ENCODE assay signal across 9 cellular contexts in the genomic region with DNA sequence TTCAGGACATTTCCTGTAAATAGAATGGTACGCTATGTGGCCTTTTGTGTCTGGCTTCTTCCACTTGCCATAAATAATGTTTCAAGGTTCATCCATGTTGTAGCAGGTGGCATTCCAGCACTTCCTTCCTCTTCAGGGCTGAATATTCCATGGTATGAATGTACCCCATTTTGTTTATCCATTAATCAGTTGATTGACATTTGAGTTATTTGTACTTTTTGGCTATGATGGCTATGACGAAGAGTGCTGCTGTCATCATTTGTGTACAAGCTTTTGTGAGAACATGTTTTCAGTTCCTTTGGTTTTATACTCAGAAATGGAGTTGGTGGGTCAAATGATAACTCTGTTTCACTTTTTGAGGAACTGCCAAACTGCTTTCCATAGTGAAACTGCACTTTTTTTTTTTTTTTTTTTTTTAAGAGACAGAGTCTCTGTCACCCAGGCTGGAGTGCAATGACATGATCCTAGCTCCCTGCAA. TPM values are rescaled to one million over a fixed set of nuclear protein-coding genes. Genes with fewer than 3 reads are reported as not detected.
DNase-seq lines count a peak whose midpoint lies in the region; ATAC-seq and TF ChIP-seq lines count a peak whose summit lies in the region.
"Had no signal": no experiment of that assay in that cellular context is flagged by ENCODE, and none has a peak within 500 bp of the region (broad histone marks: within the 10 kb centered on the region; RNA-seq: fewer than 3 reads in every experiment).

No MANE protein-coding gene starts in this region.

- intact Hi-C loops in lower lobe of right lung (cut with DNase I) (no loop called here), aorta (cut with DNase I) (no loop called here)

- POLR2A ChIA-PET in HEK293 (lab: Yijun Ruan, JAX): interaction anchor here (0.6 to 0.7 kb wide), 3 partner anchors 28 to 803 kb away, joined by 3 to 8 read pairs (median 3); no protein-coding TSS in a partner anchor

- H3K36me3 ChIP-seq in HEK293 (ENCODE audit: control insufficient read depth in 2 of 2, insufficient read depth in 1 of 2, low read length in 2 of 2) (no peaks in the 10 kb centered on the region), lower lobe of right lung (no peaks in the 10 kb centered on the region), aorta (ENCODE audit: control insufficient read depth in 1 of 2, insufficient read depth in 2 of 2, low read length in 1 of 2) (no peaks in the 10 kb centered on the region)
- H3K36me3 ChIP-seq: cardiac muscle cell had no signal

- CTCF ChIA-PET in HEK293 (lab: Yijun Ruan, JAX): no interaction called here

- DNase-seq in NOMO-1 treated with DMSO at 0.1 percent for 48 hours (lab: John Stamatoyannopoulos, UW; ENCODE audit: unreplicated experiment) (peak; percentile 84), lower lobe of right lung (no peak), NCI-H774 (lab: John Stamatoyannopoulos, UW) (no peak), GM03348 (ENCODE audit: low spot score) (no peak), aorta (no peak), NCI-H1048 (lab: John Stamatoyannopoulos, UW) (no peak)

- ATAC-seq in GM18867 (IDR thresholded peaks at IDR 0.05; ENCODE audit: unreplicated experiment) (peak; percentile 79), lower lobe of right lung (peak; percentile 55 to 56), aorta (ENCODE audit: low FRiP score) (no peak)

- H3K27me3 ChIP-seq in lower lobe of right lung (ENCODE audit: low read depth): no peaks in the 10 kb centered on the region
- H3K27me3 ChIP-seq in aorta (ENCODE audit: control insufficient read depth in 1 of 2, insufficient read depth in 2 of 2, low read length in 1 of 2): no peaks in the 10 kb centered on the region
- H3K27me3 ChIP-seq: cardiac muscle cell had no signal

- H3K4me3 ChIP-seq in HEK293 (ENCODE audit: low read depth, low read length) (no peak overlapping the region), lower lobe of right lung (no peak overlapping the region), aorta (ENCODE audit: low read length in 2 of 2) (no peak overlapping the region)
- H3K4me3 ChIP-seq: cardiac muscle cell had no signal

- H3K4me1 ChIP-seq in HEK293 (ENCODE audit: control insufficient read depth, insufficient read depth, low read length) (no peaks in the 10 kb centered on the region), lower lobe of right lung (no peaks in the 10 kb centered on the region), aorta (ENCODE audit: control insufficient read depth in 1 of 2, insufficient read depth in 2 of 2, low read length in 2 of 2) (no peaks in the 10 kb centered on the region)

- H3K9me3 ChIP-seq in HEK293 (ENCODE audit: control insufficient read depth, insufficient read depth, low read depth, low read length) (no peaks in the 10 kb centered on the region), lower lobe of right lung (no peaks in the 10 kb centered on the region), aorta (ENCODE audit: control insufficient read depth, low read length) (no peaks in the 10 kb centered on the region)

- no peak for TF ChIP-seq CTCF in HEK293 (tag by site-specific recombination; IDR thresholded peaks at IDR 0.05)
- TF ChIP-seq CTCF in lower lobe of right lung (IDR thresholded peaks at IDR 0.05): no peak

- WGBS in aorta, 2 donors: 88 to 89% methylated on average over 2 of the region's 2 CpGs

- H3K27ac ChIP-seq in HEK293 (ENCODE audit: extremely low read depth, low read depth, low read length): no peak overlapping the region
- peak overlapping the region; percentile 42 for H3K27ac ChIP-seq in lower lobe of right lung
- no peak overlapping the region for H3K27ac ChIP-seq in aorta (ENCODE audit: low read depth in 1 of 2, low read length in 2 of 2)
- H3K27ac ChIP-seq: cardiac muscle cell had no signal

TF ChIP-seq in HEK293, 187 proteins besides CTCF, POLR2A, EP300 and RAD21:
- TF ChIP-seq ZNF596 (tag by site-specific recombination; IDR thresholded peaks at IDR 0.05): no peak
- TF ChIP-seq PRDM1 (tag by site-specific recombination; IDR thresholded peaks at IDR 0.05): peak; percentile 77
TF ChIP-seq in HEK293: peak in this region for 1.

RNA-seq across cellular contexts. Expression of gene CDK2AP1, which starts 6.5 kb away (rescaled TPM):
- total RNA-seq in lower lobe of right lung: 83.5 TPM
- total RNA-seq in aorta: 100 to 1,000 TPM; 111 TPM
- 100 to 1,000 TPM; 120 to 283 TPM for polyA plus RNA-seq in aorta

RNA-seq across cellular contexts. Expression of gene MTRFR, which starts 45.0 kb away (rescaled TPM):
- total RNA-seq in lower lobe of right lung: 12.7 TPM
- total RNA-seq in aorta: 10 to 100 TPM in 1 of 2 donors, 1 to 10 TPM in 1; 8.6 to 12.1 TPM
- polyA plus RNA-seq in aorta: 10 to 100 TPM in 1 of 2 donors, 1 to 10 TPM in 1; 4.3 to 11.4 TPM

RNA-seq across cellular contexts. Expression of gene MPHOSPH9, which starts 45.2 kb away (rescaled TPM):
- total RNA-seq in lower lobe of right lung (21.8 TPM), aorta (10 to 100 TPM; 13.4 to 25.1 TPM)
- 1 to 10 TPM; 2.0 to 5.2 TPM for polyA plus RNA-seq in aorta
